2 cellular contexts compared by ENCODE assay signal in genomic region chr17:82605939-82606600, GRCh38.
TF ChIP-seq lines count a peak whose summit lies in the region.

No MANE protein-coding gene starts in this region.

TF ChIP-seq in K562, 482 proteins besides CTCF, POLR2A, EP300 and RAD21:
- 0 out of 2 replicates have a peak, but pooled peaks have one; percentile 34 for TF ChIP-seq POLR2G (IDR thresholded peaks at IDR 0.05; ENCODE audit: low read depth, low read length)
- TF ChIP-seq ERF (CRISPR knock-in tag; IDR thresholded peaks at IDR 0.05) = no peak
- peak; percentile 88 for TF ChIP-seq ZNF75A (CRISPR knock-in tag; IDR thresholded peaks at IDR 0.05)
- TF ChIP-seq MCM3 (IDR thresholded peaks at IDR 0.05) = no peak
- TF ChIP-seq POLR2B (IDR thresholded peaks at IDR 0.05; ENCODE audit: low read depth, partially characterized antibody) = no peak
- TF ChIP-seq CBX3 (IDR thresholded peaks at IDR 0.05; ENCODE audit: borderline replicate concordance in 1 of 2, low read length in 2 of 2) = no peak

TF ChIP-seq in HepG2, 621 proteins besides CTCF, POLR2A, EP300 and RAD21:
- TF ChIP-seq ZMYM3 (CRISPR knock-in tag; IDR thresholded peaks at IDR 0.05) = 0 out of 2 replicates have a peak, but pooled peaks have one; percentile 20
- TF ChIP-seq ZNF644 (CRISPR knock-in tag; IDR thresholded peaks at IDR 0.05; ENCODE audit: low read depth) = no peak
- TF ChIP-seq ZNF350 (CRISPR knock-in tag; IDR thresholded peaks at IDR 0.05; ENCODE audit: borderline replicate concordance, low read depth) = no peak
- TF ChIP-seq KDM2A (CRISPR knock-in tag; IDR thresholded peaks at IDR 0.05; ENCODE audit: borderline replicate concordance, low read depth) = 0 out of 2 replicates have a peak, but pooled peaks have one; percentile 16
- 0 out of 2 replicates have a peak, but pooled peaks have one; percentile 22 for TF ChIP-seq SP4 (CRISPR knock-in tag; IDR thresholded peaks at IDR 0.05)
- peak; percentile 37 for TF ChIP-seq ZNF883 (CRISPR knock-in tag; IDR thresholded peaks at IDR 0.05; ENCODE audit: not compliant biosample characterization)
- no peak for TF ChIP-seq PHF20 (CRISPR knock-in tag; IDR thresholded peaks at IDR 0.05)
- TF ChIP-seq ZIK1 (CRISPR knock-in tag; IDR thresholded peaks at IDR 0.05; ENCODE audit: borderline replicate concordance, low read depth) = no peak
- TF ChIP-seq ZNF687 (CRISPR knock-in tag; IDR thresholded peaks at IDR 0.05) = peak; percentile 37
- 0 out of 2 replicates have a peak, but pooled peaks have one; percentile 23 for TF ChIP-seq HNF1B (CRISPR knock-in tag; IDR thresholded peaks at IDR 0.05)
- TF ChIP-seq NRL (CRISPR knock-in tag; IDR thresholded peaks at IDR 0.05; ENCODE audit: borderline replicate concordance) = 0 out of 2 replicates have a peak, but pooled peaks have one; percentile 37
- TF ChIP-seq ZNF670 (CRISPR knock-in tag; IDR thresholded peaks at IDR 0.05; ENCODE audit: borderline replicate concordance) = no peak
- TF ChIP-seq RFXAP (CRISPR knock-in tag; IDR thresholded peaks at IDR 0.05; ENCODE audit: borderline replicate concordance) = no peak
- peak; percentile 54 for TF ChIP-seq ZBTB33 (CRISPR knock-in tag; IDR thresholded peaks at IDR 0.05)
- 0 out of 2 replicates have a peak, but pooled peaks have one; percentile 54 for TF ChIP-seq AKAP8 (CRISPR knock-in tag; IDR thresholded peaks at IDR 0.05)
- TF ChIP-seq SMAD9 (CRISPR knock-in tag; IDR thresholded peaks at IDR 0.05) = no peak
- 0 out of 2 replicates have a peak, but pooled peaks have one; percentile 41 for TF ChIP-seq ZNF572 (CRISPR knock-in tag; IDR thresholded peaks at IDR 0.05)
- TF ChIP-seq ZNF34 (CRISPR knock-in tag; IDR thresholded peaks at IDR 0.05; ENCODE audit: borderline replicate concordance) = no peak
- TF ChIP-seq IRF1 (CRISPR knock-in tag; IDR thresholded peaks at IDR 0.05; ENCODE audit: low read depth) = no peak
- TF ChIP-seq ZSCAN25 (CRISPR knock-in tag; IDR thresholded peaks at IDR 0.05) = peak; percentile 12; the same call in 1 of the 2 replicates
- TF ChIP-seq ZNF501 (CRISPR knock-in tag; IDR thresholded peaks at IDR 0.05) = peak; percentile 49; the same call in 1 of the 2 replicates
- TF ChIP-seq RBM22 (optimal IDR thresholded peaks at IDR 0.05; ENCODE audit: low read length) = peak; percentile 84
- TF ChIP-seq MEF2D (CRISPR knock-in tag; IDR thresholded peaks at IDR 0.05) = 0 out of 2 replicates have a peak, but pooled peaks have one; percentile 19
- no peak for TF ChIP-seq NCOR1 (IDR thresholded peaks at IDR 0.05; ENCODE audit: borderline replicate concordance, low read length)
- TF ChIP-seq RELA (CRISPR knock-in tag; IDR thresholded peaks at IDR 0.05) = no peak
- no peak for TF ChIP-seq ZNF253 (CRISPR knock-in tag; IDR thresholded peaks at IDR 0.05; ENCODE audit: borderline replicate concordance)
- no peak for TF ChIP-seq POGZ (CRISPR knock-in tag; IDR thresholded peaks at IDR 0.05)
- TF ChIP-seq SP2 (CRISPR knock-in tag; IDR thresholded peaks at IDR 0.05) = no peak
- TF ChIP-seq ZBTB4 (CRISPR knock-in tag; IDR thresholded peaks at IDR 0.05; ENCODE audit: borderline replicate concordance) = 0 out of 2 replicates have a peak, but pooled peaks have one; percentile 31
- no peak for TF ChIP-seq NFIC (IDR thresholded peaks at IDR 0.05; ENCODE audit: low read length)
- no peak for TF ChIP-seq ZNF772 (CRISPR knock-in tag; IDR thresholded peaks at IDR 0.05)
- TF ChIP-seq NFE2 (CRISPR knock-in tag; IDR thresholded peaks at IDR 0.05) = no peak
- peak; percentile 79; the same call in 1 of the 2 replicates for TF ChIP-seq ZBTB38 (CRISPR knock-in tag; IDR thresholded peaks at IDR 0.05)
- no peak for TF ChIP-seq ZSCAN22 (CRISPR knock-in tag; IDR thresholded peaks at IDR 0.05)
- no peak for TF ChIP-seq ZSCAN5A (CRISPR knock-in tag; IDR thresholded peaks at IDR 0.05; ENCODE audit: borderline replicate concordance)
- TF ChIP-seq GTF3A (CRISPR knock-in tag; conservative IDR thresholded peaks at IDR 0.05) = no peak
- no peak for TF ChIP-seq ZNF567 (CRISPR knock-in tag; IDR thresholded peaks at IDR 0.05; ENCODE audit: borderline replicate concordance)
- TF ChIP-seq HNRNPH1 (optimal IDR thresholded peaks at IDR 0.05; ENCODE audit: low read depth, low read length) = no peak
- TF ChIP-seq ZC3H13 (CRISPR knock-in tag; IDR thresholded peaks at IDR 0.05) = peak; percentile 91
TF ChIP-seq in HepG2: peak in this region for 17.
